ENCODE assay signal across 26 cellular contexts in the genomic region with DNA sequence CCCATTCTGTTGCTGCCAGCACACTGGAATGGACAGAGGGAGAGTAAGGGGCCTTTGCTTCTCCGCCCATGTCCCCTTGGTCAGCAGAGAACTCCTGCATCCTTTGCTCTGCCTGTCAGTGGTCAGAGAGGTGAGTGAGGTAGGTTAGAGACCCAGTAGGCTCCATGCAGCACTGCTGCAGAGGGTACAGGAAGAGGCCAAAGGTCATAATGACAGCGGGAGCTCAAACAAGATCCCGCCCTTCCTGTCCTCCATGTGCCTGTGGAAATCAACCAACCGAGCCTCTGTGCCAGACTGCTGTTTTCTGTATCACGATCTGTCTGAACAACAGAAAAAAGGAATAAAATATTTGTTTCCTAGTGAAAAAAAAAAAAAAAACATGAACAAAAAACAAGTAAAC.
"Had no signal": no experiment of that assay in that cellular context is flagged by ENCODE, and none has a peak within 500 bp of the region (broad histone marks: within the 10 kb centered on the region; RNA-seq: fewer than 3 reads in every experiment).

No MANE protein-coding gene starts in this region.

- H3K27ac ChIP-seq: left lung, lower lobe of right lung, neural progenitor cell, ovary, right atrium auricular region, skin epidermis, tibial nerve, uterus had no signal

- H3K4me2 ChIP-seq: neural progenitor cell had no signal

- H3K36me3 ChIP-seq: left lung, lower lobe of right lung, neural progenitor cell, ovary, right atrium auricular region, tibial nerve, uterus had no signal

- H3K27me3 ChIP-seq: left lung, neural progenitor cell, ovary, right atrium auricular region, tibial nerve, uterus had no signal

- H3K4me3 ChIP-seq: left lung, lower lobe of right lung, neural progenitor cell, ovary, right atrium auricular region, skin epidermis, tibial nerve, uterus had no signal

- DNase-seq: hippocampal formation; immature natural killer cell; kidney; left colon; left lung; lower lobe of right lung; mammary epithelial cell; mesenchymal stem cell; naive thymus-derived CD8-positive, alpha-beta T cell; nephron progenitor cell; ovary; stimulated activated CD4-positive, alpha-beta T cell treated with anti-CD3 and anti-CD28 coated beads, Interleukin-1b, Interleukin-23, amount 100 ng/mL, for 48 hours; stimulated activated CD4-positive, alpha-beta T cell treated with anti-CD3 and anti-CD28 coated beads, Interleukin-2, amount 100 ng/mL, for 48 hours; stimulated activated CD4-positive, alpha-beta T cell treated with anti-CD3 and anti-CD28 coated beads, Interleukin-4, amount 100 ng/mL, for 4 hours; stimulated activated CD8-positive, alpha-beta memory T cell treated with anti-CD3 and anti-CD28 coated beads, Interleukin-4, amount 100 ng/mL, for 48 hours; stimulated activated naive CD4-positive, alpha-beta T cell treated with Interleukin-2 at 50 U/mL for 16 hours; stimulated activated naive CD8-positive, alpha-beta T cell treated with anti-CD3 and anti-CD28 coated beads, Interleukin-15, amount 100 ng/mL, for 72 hours; substantia nigra; uterus had no signal

- H3K9ac ChIP-seq: neural progenitor cell had no signal

- H3K9me3 ChIP-seq: left lung, lower lobe of right lung, ovary, right atrium auricular region, tibial nerve, uterus had no signal

- H2AFZ ChIP-seq: neural progenitor cell had no signal

- FAIRE-seq: islet of Langerhans, kidney had no signal

- ATAC-seq: left colon; left lung; lower lobe of right lung; naive thymus-derived CD8-positive, alpha-beta T cell; sciatic nerve; stimulated activated memory B cell treated with anti-CD40 and anti-IgM and Interleukin-4, amounts not matched to agents 10 μg/mL and 1 μg/mL and 100 μg/mL, for 72 hours; stimulated activated naive CD8-positive, alpha-beta T cell treated with anti-CD3 and anti-CD28 coated beads, Interleukin-15, amount 100 ng/mL, for 72 hours had no signal

- H3K4me1 ChIP-seq: neural progenitor cell, uterus had no signal
